8 cellular contexts compared by ENCODE assay signal in genomic region chr14:105999361-106000028, GRCh38.
A peak's percentile ranks its signal among the peaks of the same experiment; 100 is the strongest.
DNase-seq lines count a peak whose midpoint lies in the region; ATAC-seq and TF ChIP-seq lines count a peak whose summit lies in the region.

No MANE protein-coding gene starts in this region.

- POLR2A ChIA-PET in PC-3 (lab: Charles Lee; ENCODE audit: unreplicated experiment) = no interaction called here

- H3K79me2 ChIP-seq in PC-3 (ENCODE audit: low read length) = no peaks in the 10 kb centered on the region
- H3K79me2 ChIP-seq in hepatocyte = no peaks in the 10 kb centered on the region

- no peak overlapping the region for H2AFZ ChIP-seq in PC-3 (ENCODE audit: low read length)
- H2AFZ ChIP-seq in hepatocyte = no peak overlapping the region

- TF ChIP-seq CTCF in PC-3 (conservative IDR thresholded peaks at IDR 0.05; ENCODE audit: low read depth, low read length) = peak; percentile 47; the same call in 1 of the 2 replicates
- no peak for TF ChIP-seq CTCF in hepatocyte (IDR thresholded peaks at IDR 0.05; ENCODE audit: poor library complexity)

- H3K36me3 ChIP-seq in PC-3 (ENCODE audit: low read depth, low read length) (no peaks in the 10 kb centered on the region), hepatocyte (replicated peaks; ENCODE audit: insufficient read depth, low read depth) (no peaks in the 10 kb centered on the region)

- H3F3A ChIP-seq in PC-3 (ENCODE audit: low read length, unreplicated experiment) = no peaks in the 10 kb centered on the region

- H3K9me2 ChIP-seq in PC-3 (replicated peaks; ENCODE audit: low read length) = no peaks in the 10 kb centered on the region
- no peaks in the 10 kb centered on the region for H3K9me2 ChIP-seq in hepatocyte (replicated peaks; ENCODE audit: insufficient read depth)

- H3K4me1 ChIP-seq in PC-3 (ENCODE audit: insufficient read depth, low read length) = no peaks in the 10 kb centered on the region
- H3K4me1 ChIP-seq in hepatocyte (ENCODE audit: insufficient read depth) = no peaks in the 10 kb centered on the region

- H3K27ac ChIP-seq in PC-3 (ENCODE audit: low read length) (no peak overlapping the region), hepatocyte (no peak overlapping the region)

- no peak overlapping the region for H3K4me2 ChIP-seq in PC-3 (ENCODE audit: low read length)
- no peak overlapping the region for H3K4me2 ChIP-seq in hepatocyte

- no peak overlapping the region for H3K9ac ChIP-seq in PC-3 (ENCODE audit: low read length)

- no peaks in the 10 kb centered on the region for H3K9me3 ChIP-seq in PC-3 (ENCODE audit: low read length)
- H3K9me3 ChIP-seq in hepatocyte (ENCODE audit: low read depth) = no peaks in the 10 kb centered on the region

- H3K4me3 ChIP-seq in PC-3 (ENCODE audit: low read length) (no peak overlapping the region), hepatocyte (no peak overlapping the region)

- 68% methylated on average over 15 of the region's 15 CpGs for WGBS in hepatocyte (ENCODE audit: low lambda C conversion rate, missing lambda C conversion rate)

- ATAC-seq in HG02763 (IDR thresholded peaks at IDR 0.05; ENCODE audit: unreplicated experiment) = peak; percentile 77
- ATAC-seq in PC-3 = no peak

- CTCF ChIA-PET in PC-3 (lab: Charles Lee) = no interaction called here

- BruUV-seq in PC-3 (replicated peaks; lab: Mats Ljungman, UMichigan) = no TSS peak

- intact Hi-C loops in PC-3 (cut with micrococcal nuclease) = no loop called here

- H3K27me3 ChIP-seq in PC-3 (ENCODE audit: low read length) (no peaks in the 10 kb centered on the region), hepatocyte (no peaks in the 10 kb centered on the region)

- peak; percentile 68 for DNase-seq in DMS53 (lab: John Stamatoyannopoulos, UW)
- no peak for DNase-seq in DMS53 treated with DMSO at 0.1 percent for 48 hours (lab: John Stamatoyannopoulos, UW; ENCODE audit: unreplicated experiment)
- no peak for DNase-seq in PC-3
- DNase-seq in activated gamma-delta T cell treated with anti-CD3 and anti-CD28 coated beads, Interleukin-2, amount 50 U/mL, for 16 hours (ENCODE audit: low read depth) = peak; percentile 79
- DNase-seq in hepatocyte (ENCODE audit: low spot score) = peak; percentile 11
- DNase-seq in stimulated activated CD8-positive, alpha-beta memory T cell treated with anti-CD3 and anti-CD28 coated beads, Interleukin-7, amount 100 ng/mL, for 48 hours (ENCODE audit: extremely low read depth in 1 of 2, low read depth in 1 of 2) = peak; percentile 83 to 86
- no peak for DNase-seq in iPS-NIHi7 (ENCODE audit: extremely low spot score)

- H4K20me1 ChIP-seq in PC-3 (ENCODE audit: low read length) = no peaks in the 10 kb centered on the region
- no peaks in the 10 kb centered on the region for H4K20me1 ChIP-seq in hepatocyte (ENCODE audit: insufficient read depth, poor library complexity, severe bottlenecking)

Comparison
In these comparisons a context has a peak if more than half of its experiments do, and no peak if none do; other contexts are left out.
1. DNase-seq: peak in DMS53 (single experiment), activated gamma-delta T cell treated with anti-CD3 and anti-CD28 coated beads, Interleukin-2, amount 50 U/mL, for 16 hours (single experiment), hepatocyte (single experiment) and stimulated activated CD8-positive, alpha-beta memory T cell treated with anti-CD3 and anti-CD28 coated beads, Interleukin-7, amount 100 ng/mL, for 48 hours (2 of 2); none in DMS53 treated with DMSO at 0.1 percent for 48 hours (single experiment), PC-3 (single experiment) and iPS-NIHi7 (single experiment).